1 cellular context compared by ENCODE assay signal in genomic region chr17:28577466-28577824, GRCh38.
A peak's percentile ranks its signal among the peaks of the same experiment; 100 is the strongest.
TF ChIP-seq lines count a peak whose summit lies in the region.

No MANE protein-coding gene starts in this region.

TF ChIP-seq in K562, 482 proteins besides CTCF, POLR2A, EP300 and RAD21:
- TF ChIP-seq RBBP5 (IDR thresholded peaks at IDR 0.05; ENCODE audit: borderline replicate concordance, insufficient read depth, low read length, poor library complexity, severe bottlenecking) (no peak), ZFP1 (CRISPR knock-in tag; IDR thresholded peaks at IDR 0.05) (no peak), ZNF518B (CRISPR knock-in tag; IDR thresholded peaks at IDR 0.05) (no peak), NFIX (CRISPR knock-in tag; IDR thresholded peaks at IDR 0.05; ENCODE audit: low read depth) (peak; percentile 83), SAP30 (IDR thresholded peaks at IDR 0.05; ENCODE audit: borderline replicate concordance, insufficient read depth, low read depth, low read length, poor library complexity, severe bottlenecking) (no peak), CREB3 (tag; conservative IDR thresholded peaks at IDR 0.05; ENCODE audit: low read depth) (0 out of 2 replicates have a peak, but pooled peaks have one; percentile 3), RB1 (IDR thresholded peaks at IDR 0.05; ENCODE audit: low read depth) (0 out of 2 replicates have a peak, but pooled peaks have one; percentile 8), SMAD4 (CRISPR knock-in tag; conservative IDR thresholded peaks at IDR 0.05) (0 out of 2 replicates have a peak, but pooled peaks have one; percentile 18), PTRF (tag; IDR thresholded peaks at IDR 0.05) (0 out of 2 replicates have a peak, but pooled peaks have one; percentile 9), NFIC (IDR thresholded peaks at IDR 0.05) (peak; percentile 99), ELF1 (tag; IDR thresholded peaks at IDR 0.05) (peak; percentile 23; the same call in 1 of the 2 replicates), ILK (tag; IDR thresholded peaks at IDR 0.05; ENCODE audit: borderline replicate concordance, low read depth) (no peak), ZNF175 (CRISPR knock-in tag; IDR thresholded peaks at IDR 0.05; ENCODE audit: low read depth) (peak; percentile 5; the same call in 1 of the 2 replicates)
